ENCODE assay signal across 2 cellular contexts in the genomic region with DNA sequence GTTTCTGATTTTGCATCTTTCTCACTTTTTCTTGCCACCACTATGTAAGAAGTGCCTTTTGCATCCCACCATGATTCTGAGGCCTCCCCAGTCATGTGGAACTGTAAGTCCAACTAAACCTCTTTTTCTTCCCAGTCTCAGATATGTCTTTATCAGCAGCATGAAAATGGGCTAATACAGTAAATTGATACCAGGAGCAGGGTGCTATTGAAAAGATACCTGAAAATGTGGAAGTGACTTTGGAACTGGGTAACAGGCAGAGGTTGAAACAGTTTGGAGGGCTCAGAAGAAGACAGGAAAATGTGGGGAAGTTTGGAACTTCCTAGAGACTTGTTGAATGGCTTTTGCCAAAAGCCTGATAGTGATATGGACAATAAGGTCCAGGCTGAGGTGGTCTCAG. TPM values are rescaled to one million over a fixed set of nuclear protein-coding genes. Genes with fewer than 3 reads are reported as not detected.
"Had no signal": no experiment of that assay in that cellular context is flagged by ENCODE, and none has a peak within 500 bp of the region (broad histone marks: within the 10 kb centered on the region; RNA-seq: fewer than 3 reads in every experiment).

No MANE protein-coding gene starts in this region.

RNA-seq across cellular contexts. Expression of gene STMND1, which starts 32.9 kb away (rescaled TPM):
- total RNA-seq: G401, GM12878 had no signal
